Comparison of ENCODE assay signal across 8 cellular contexts in genomic region chr6:137571854-137572253, GRCh38.
DNase-seq lines count a peak whose midpoint lies in the region; ATAC-seq, FAIRE-seq and TF ChIP-seq lines count a peak whose summit lies in the region.

No MANE protein-coding gene starts in this region.

- intact Hi-C loops in PC-3 (cut with micrococcal nuclease): no loop called here

- H3K27me3 ChIP-seq in GM23248 (replicated peaks; ENCODE audit: insufficient read depth): peaks cover 12% of the 10 kb centered on the region; the same call in 1 of the 2 replicates
- peaks cover 55% of the 10 kb centered on the region for H3K27me3 ChIP-seq in PC-3 (ENCODE audit: low read length)

- H3K27ac ChIP-seq in GM23248: no peak overlapping the region
- no peak overlapping the region for H3K27ac ChIP-seq in PC-3 (ENCODE audit: low read length)

- H3K9ac ChIP-seq in GM23248 (no peak overlapping the region), PC-3 (ENCODE audit: low read length) (no peak overlapping the region)

- in situ Hi-C loops in GM23248 (cut with MboI): no loop called here

- DNase-seq in D721Med (ENCODE audit: insufficient read length, low spot score): no peak
- DNase-seq in GM23248: peak; percentile 15
- DNase-seq in PC-3: peak; percentile 66
- DNase-seq in activated T-helper 9 cell treated with anti-CD3 and anti-CD28 coated beads, Interleukin-2, amount 50 U/mL, for 16 hours (ENCODE audit: low read depth): peak; percentile 16
- peak; percentile 24 to 40 (median 40) for DNase-seq in immature natural killer cell
- peak; percentile 21 to 45 for DNase-seq in stimulated activated CD8-positive, alpha-beta memory T cell treated with anti-CD3 and anti-CD28 coated beads, Interleukin-4, amount 100 ng/mL, for 4 hours (ENCODE audit: low read depth in 2 of 2, low spot score in 1 of 2)

- no peaks in the 10 kb centered on the region for H3K9me2 ChIP-seq in GM23248 (ENCODE audit: insufficient read depth)
- no peaks in the 10 kb centered on the region for H3K9me2 ChIP-seq in PC-3 (replicated peaks; ENCODE audit: low read length)

- POLR2A ChIA-PET in PC-3 (lab: Charles Lee; ENCODE audit: unreplicated experiment): no interaction called here

- CTCF ChIA-PET in PC-3 (lab: Charles Lee): no interaction called here

- H3F3A ChIP-seq in GM23248 (ENCODE audit: insufficient read depth) (no peaks in the 10 kb centered on the region), PC-3 (ENCODE audit: low read length, unreplicated experiment) (no peaks in the 10 kb centered on the region)

- ATAC-seq in PC-3: no peak
- no peak for ATAC-seq in GM21390 (IDR thresholded peaks at IDR 0.05; ENCODE audit: unreplicated experiment)
- no peak for ATAC-seq in GM19467 (IDR thresholded peaks at IDR 0.05; ENCODE audit: unreplicated experiment)

- no peak for FAIRE-seq in D721Med (lab: Jason Lieb, UNC)

- H2AFZ ChIP-seq in GM23248 (no peak overlapping the region), PC-3 (ENCODE audit: low read length) (no peak overlapping the region)

- no peak overlapping the region for H3K4me2 ChIP-seq in GM23248 (ENCODE audit: unreplicated experiment)
- H3K4me2 ChIP-seq in PC-3 (ENCODE audit: low read length): no peak overlapping the region

- H3K4me3 ChIP-seq in GM23248 (no peak overlapping the region), PC-3 (ENCODE audit: low read length) (no peak overlapping the region)

- H3K9me3 Mint-ChIP-seq in immature natural killer cell: no peaks in the 10 kb centered on the region

- no TSS peak for BruUV-seq in PC-3 (replicated peaks; lab: Mats Ljungman, UMichigan)

- H3K4me1 ChIP-seq in GM23248 (ENCODE audit: insufficient read depth) (no peaks in the 10 kb centered on the region), PC-3 (ENCODE audit: insufficient read depth, low read length) (no peaks in the 10 kb centered on the region)

- H3K9me3 ChIP-seq in GM23248 (ENCODE audit: low read depth) (no peaks in the 10 kb centered on the region), PC-3 (ENCODE audit: low read length) (no peaks in the 10 kb centered on the region)

- peak; percentile 36 for TF ChIP-seq CTCF in D721Med (IDR thresholded peaks at IDR 0.05; ENCODE audit: insufficient read depth, missing control alignments)
- TF ChIP-seq CTCF in PC-3 (conservative IDR thresholded peaks at IDR 0.05; ENCODE audit: low read depth, low read length): peak; percentile 59; the same call in 1 of the 2 replicates

- H3K36me3 ChIP-seq in GM23248 (ENCODE audit: low read depth) (no peaks in the 10 kb centered on the region), PC-3 (ENCODE audit: low read depth, low read length) (no peaks in the 10 kb centered on the region)

- H3K27ac Mint-ChIP-seq in immature natural killer cell: no peak overlapping the region

- H3K79me2 ChIP-seq in GM23248 (ENCODE audit: insufficient read depth) (no peaks in the 10 kb centered on the region), PC-3 (ENCODE audit: low read length) (no peaks in the 10 kb centered on the region)

- peaks cover 6 to 18% (median 8%) of the 10 kb centered on the region in 3 donors for H3K27me3 Mint-ChIP-seq in immature natural killer cell (ENCODE audit: low read depth in 3 of 3)

- H3K4me1 Mint-ChIP-seq in immature natural killer cell: no peaks in the 10 kb centered on the region

- H4K20me1 ChIP-seq in GM23248 (ENCODE audit: insufficient read depth) (no peaks in the 10 kb centered on the region), PC-3 (ENCODE audit: low read length) (no peaks in the 10 kb centered on the region)

- peaks cover 0 to 3% (median 0%) of the 10 kb centered on the region in 3 donors for H3K36me3 Mint-ChIP-seq in immature natural killer cell

- no peak overlapping the region for H3K4me3 Mint-ChIP-seq in immature natural killer cell
